ENCODE assay signal across 19 cellular contexts in genomic region chr3:196227086-196227485, GRCh38. TPM values are rescaled to one million over a fixed set of nuclear protein-coding genes. Genes with fewer than 3 reads are reported as not detected.
"Had no signal": no experiment of that assay in that cellular context is flagged by ENCODE, and none has a peak within 500 bp of the region (broad histone marks: within the 10 kb centered on the region; RNA-seq: fewer than 3 reads in every experiment).

No MANE protein-coding gene starts in this region.

- H3K36me3 ChIP-seq: ascending aorta, gastroesophageal sphincter, heart right ventricle, transverse colon had no signal

- FAIRE-seq: bronchial epithelial cell, small intestine had no signal

- H3K4me1 ChIP-seq: ascending aorta had no signal

- H3K27me3 ChIP-seq: ascending aorta, heart right ventricle, transverse colon had no signal

- H3K4me3 ChIP-seq: ascending aorta, gastroesophageal sphincter, transverse colon had no signal

- H3K9me3 ChIP-seq: ascending aorta, gastroesophageal sphincter, heart right ventricle, transverse colon had no signal

- H3K27ac ChIP-seq: ascending aorta, gastroesophageal sphincter, heart right ventricle, transverse colon had no signal

- ATAC-seq: activated naive CD8-positive, alpha-beta T cell treated with anti-CD3 and anti-CD28 coated beads, Interleukin-2, amount 50 U/mL, for 24 hours; activated T-helper 17 cell treated with anti-CD3 and anti-CD28 coated beads, Interleukin-2, amount 50 U/mL, for 72 hours; gastroesophageal sphincter; T-cell had no signal

- DNase-seq: activated CD4-positive, CD25-positive, alpha-beta regulatory T cell treated with anti-CD3 and anti-CD28 coated beads, Interleukin-2, amount 50 U/mL, for 72 hours; activated naive CD4-positive, alpha-beta T cell treated with anti-CD3 and anti-CD28 coated beads for 36 hours; activated naive CD8-positive, alpha-beta T cell treated with anti-CD3 and anti-CD28 coated beads, Interleukin-2, amount 50 U/mL, for 24 hours; heart right ventricle; small intestine; stimulated activated CD4-positive, alpha-beta T cell treated with anti-CD3 and anti-CD28 coated beads, Interleukin-4, amount 100 ng/mL, for 24 hours; stimulated activated naive CD4-positive, alpha-beta T cell treated with Interleukin-2 at 50 U/mL for 16 hours; substantia nigra; T-cell; T1000; transverse colon had no signal

RNA-seq across cellular contexts. Expression of gene SLC51A, which starts 10.8 kb away (rescaled TPM):
- total RNA-seq: activated CD8-positive, alpha-beta memory T cell treated with anti-CD3 and anti-CD28 coated beads for 36 hours; activated naive CD4-positive, alpha-beta T cell treated with anti-CD3 and anti-CD28 coated beads for 36 hours; activated T-helper 17 cell treated with anti-CD3 and anti-CD28 coated beads, Interleukin-2, amount 50 U/mL, for 72 hours; ascending aorta; bronchial epithelial cell; dermis microvascular lymphatic vessel endothelial cell; gastroesophageal sphincter; mesothelial cell of epicardium; T-cell had no signal

RNA-seq across cellular contexts. Expression of gene ZDHHC19, which starts 15.9 kb away (rescaled TPM):
- total RNA-seq: activated CD8-positive, alpha-beta memory T cell treated with anti-CD3 and anti-CD28 coated beads for 36 hours; activated naive CD4-positive, alpha-beta T cell treated with anti-CD3 and anti-CD28 coated beads for 36 hours; activated T-helper 17 cell treated with anti-CD3 and anti-CD28 coated beads, Interleukin-2, amount 50 U/mL, for 72 hours; ascending aorta; bronchial epithelial cell; dermis microvascular lymphatic vessel endothelial cell; epithelial cell of proximal tubule; gastroesophageal sphincter; transverse colon had no signal
